22 cellular contexts compared by ENCODE assay signal in the genomic region with DNA sequence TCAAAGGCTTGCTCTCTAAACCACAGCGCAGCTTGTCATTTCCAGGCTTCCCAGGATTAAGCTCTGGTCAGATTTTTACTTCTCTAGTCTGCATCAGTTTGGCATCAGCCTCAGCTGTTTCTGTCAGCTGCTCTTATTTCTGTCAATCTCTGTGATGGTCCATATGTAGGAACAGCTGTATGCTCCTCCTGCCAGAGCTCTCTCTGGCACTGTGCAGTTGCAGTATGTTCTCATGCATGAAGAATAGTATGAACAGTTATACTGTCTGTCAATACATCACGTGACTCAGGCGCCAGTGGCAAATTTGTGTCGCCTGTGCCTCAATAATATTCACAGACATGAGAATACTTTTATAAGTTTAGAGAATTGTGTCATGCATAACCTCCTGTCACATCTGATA. TPM values are rescaled to one million over a fixed set of nuclear protein-coding genes. Genes with fewer than 3 reads are reported as not detected.
A peak's percentile ranks its signal among the peaks of the same experiment; 100 is the strongest.
DNase-seq lines count a peak whose midpoint lies in the region; ATAC-seq, FAIRE-seq and TF ChIP-seq lines count a peak whose summit lies in the region.
"Had no signal": no experiment of that assay in that cellular context is flagged by ENCODE, and none has a peak within 500 bp of the region (broad histone marks: within the 10 kb centered on the region; RNA-seq: fewer than 3 reads in every experiment).

No MANE protein-coding gene starts in this region.

- H2AFZ ChIP-seq in HepG2 (ENCODE audit: low read length): no peak overlapping the region

- CTCF ChIA-PET in HepG2 (lab: Yijun Ruan, JAX; ENCODE audit: low intra/inter-chr PET ratio, low total read pairs): no interaction called here

- no peak overlapping the region for H3K4me3 ChIP-seq in HepG2 (replicated peaks in 1 of 3; ENCODE audit: insufficient read depth in 1 of 3, low read depth in 2 of 3, low read length in 3 of 3)
- no peak overlapping the region for H3K4me3 ChIP-seq in right lobe of liver
- H3K4me3 ChIP-seq in mesendoderm (ENCODE audit: low read length): no peak overlapping the region
- H3K4me3 ChIP-seq: GM23338 had no signal

- H3K56ac ChIP-seq in mesendoderm (ENCODE audit: low read length): no peak overlapping the region

- no peaks in the 10 kb centered on the region for H3K79me1 ChIP-seq in mesendoderm (ENCODE audit: low read length)

- no peak for TF ChIP-seq EP300 in HepG2 (IDR thresholded peaks at IDR 0.05; ENCODE audit: low read depth in 2 of 2, low read length in 2 of 2)
- TF ChIP-seq EP300 in HepG2 (CRISPR knock-in tag; IDR thresholded peaks at IDR 0.05; ENCODE audit: borderline replicate concordance): no peak

- H3K9me3 ChIP-seq in HepG2 (ENCODE audit: low read length) (no peaks in the 10 kb centered on the region), right lobe of liver (no peaks in the 10 kb centered on the region)

- H2BK5ac ChIP-seq in mesendoderm (ENCODE audit: low read length): no peak overlapping the region

- in situ Hi-C loops in HepG2 (cut with HindIII; ENCODE audit: extremely low pct_ligation_motif_present, low pct_unique_long_range_greater_than_20kb): no loop called here

- H4K20me1 ChIP-seq in HepG2 (ENCODE audit: insufficient read depth, low read length): no peaks in the 10 kb centered on the region

- no peak overlapping the region for H3K18ac ChIP-seq in mesendoderm (ENCODE audit: low read length)

- no peak overlapping the region for H2BK120ac ChIP-seq in mesendoderm (ENCODE audit: low read depth, low read length)

- H2BK15ac ChIP-seq in mesendoderm (replicated peaks; ENCODE audit: low read depth): no peak overlapping the region

- POLR2A ChIA-PET in HepG2 (lab: Yijun Ruan, JAX): no interaction called here

- H3K9ac ChIP-seq in HepG2 (ENCODE audit: insufficient read depth, low read depth, low read length) (no peak overlapping the region), mesendoderm (ENCODE audit: low read length) (no peak overlapping the region)

- whole genome bisulfite sequencing in HepG2 (ENCODE audit: low lambda C conversion rate): 6% methylated on average over 4 of the region's 4 CpGs
- 93% methylated on average over 4 of the region's 4 CpGs for WGBS in right lobe of liver (ENCODE audit: insufficient coverage, low coverage, low lambda C conversion rate, missing lambda C conversion rate)
- WGBS in mesendoderm (ENCODE audit: extremely low coverage, insufficient coverage, low lambda C conversion rate): no CpG with 5 or more reads among the region's 4 CpGs

- H3K36me3 ChIP-seq in HepG2 (replicated peaks in 1 of 2; ENCODE audit: control insufficient read depth in 1 of 2, insufficient read depth in 2 of 2, low read length in 2 of 2) (no peaks in the 10 kb centered on the region), right lobe of liver (no peaks in the 10 kb centered on the region), mesendoderm (ENCODE audit: control insufficient read depth, insufficient read depth, low read length) (no peaks in the 10 kb centered on the region)

- H3K4me2 ChIP-seq in HepG2 (ENCODE audit: low read depth, low read length): no peak overlapping the region
- H3K4me2 ChIP-seq in mesendoderm (ENCODE audit: low read length): no peak overlapping the region
- H3K4me2 ChIP-seq: GM23338 had no signal

- no peak overlapping the region for H4K5ac ChIP-seq in mesendoderm (ENCODE audit: low read length)

- H3K23ac ChIP-seq in mesendoderm (ENCODE audit: low read length): no peak overlapping the region

- intact Hi-C loops in HepG2 (cut with micrococcal nuclease; ENCODE audit: unreplicated experiment): no loop called here
- intact Hi-C loops in right lobe of liver (cut with DNase I): no loop called here
- intact Hi-C loops in Right ventricle myocardium inferior (cut with DNase I): no loop called here

- no peak overlapping the region for H2AK5ac ChIP-seq in mesendoderm (ENCODE audit: low read length)

- H3K27ac ChIP-seq in HepG2 (ENCODE audit: extremely low read length, insufficient read depth, low read length) (no peak overlapping the region), right lobe of liver (no peak overlapping the region), mesendoderm (ENCODE audit: low read depth, low read length) (no peak overlapping the region)

- no peaks in the 10 kb centered on the region for H3K79me2 ChIP-seq in HepG2 (ENCODE audit: insufficient read depth, low read length)
- no peaks in the 10 kb centered on the region for H3K79me2 ChIP-seq in mesendoderm (ENCODE audit: control insufficient read depth, insufficient read depth, low read length)

- peak overlapping the region; percentile 86 for H3K4ac ChIP-seq in mesendoderm (ENCODE audit: low read depth, low read length)

- ATAC-seq in HepG2: no peak
- ATAC-seq in right lobe of liver: no peak
- ATAC-seq in HG02623 (IDR thresholded peaks at IDR 0.05; ENCODE audit: unreplicated experiment): no peak
- ATAC-seq in Right ventricle myocardium inferior: no peak
- ATAC-seq: GM23338 had no signal

- no peak overlapping the region for H4K8ac ChIP-seq in mesendoderm (ENCODE audit: low read depth, low read length)

- TF ChIP-seq CTCF in HepG2 (CRISPR knock-in tag; IDR thresholded peaks at IDR 0.05): no peak
- TF ChIP-seq CTCF in right lobe of liver (IDR thresholded peaks at IDR 0.05): no peak

- H3K4me1 ChIP-seq in HepG2 (ENCODE audit: insufficient read depth, low read length) (no peaks in the 10 kb centered on the region), right lobe of liver (peaks cover 0 to 8% (median 0%) of the 10 kb centered on the region in 4 donors), mesendoderm (ENCODE audit: control insufficient read depth, low read depth, low read length) (peaks cover 7% of the 10 kb centered on the region)

- H3K27me3 ChIP-seq in HepG2 (ENCODE audit: control insufficient read depth in 1 of 2, insufficient read depth in 2 of 2, low read length in 2 of 2) (no peaks in the 10 kb centered on the region), right lobe of liver (no peaks in the 10 kb centered on the region), mesendoderm (ENCODE audit: insufficient read depth, low read length, poor library complexity) (no peaks in the 10 kb centered on the region)

- no peak for FAIRE-seq in HepG2 (lab: Jason Lieb, UNC)
- FAIRE-seq: A204.1, GM12892, GM19239 had no signal

- BruUV-seq in HepG2 (replicated peaks; lab: Mats Ljungman, UMichigan): no TSS peak

- TF ChIP-seq POLR2A in HepG2 (IDR thresholded peaks at IDR 0.05; ENCODE audit: insufficient read depth in 1 of 2, low read depth in 2 of 2, low read length in 2 of 2): no peak
- TF ChIP-seq POLR2A in right lobe of liver (IDR thresholded peaks at IDR 0.05): no peak

- no peak for TF ChIP-seq RAD21 in HepG2 (CRISPR knock-in tag; IDR thresholded peaks at IDR 0.05)

- DNase-seq in HepG2 (ENCODE audit: low spot score) (no peak), right lobe of liver (no peak), NCI-H69 (lab: John Stamatoyannopoulos, UW) (peak; percentile 9), mesendoderm (no peak), LoVo (ENCODE audit: low spot score) (no peak), Right ventricle myocardium inferior (ENCODE audit: missing footprints) (no peak), C1 segment of cervical spinal cord (lab: John Stamatoyannopoulos, UW) (no peak)
- DNase-seq: Calu3; CD4-positive, alpha-beta T cell; DND-41; GDM1; NCI-H1092; NCI-H187 treated with DMSO at 0.1 percent for 48 hours; NCI-H748 treated with DMSO at 0.1 percent for 48 hours; SIG-M5 had no signal

RNA-seq across cellular contexts. Expression of a gene that starts 6.7 kb away (rescaled TPM):
- total RNA-seq in HepG2 (2016; rRNA removed; fragmentation: Illumina TruSeq; extraction: Trizol) (not detected in 2 replicates), right lobe of liver (not detected), Right ventricle myocardium inferior (not detected)
- not detected in 2 replicates for total RNA-seq in HepG2 (2016; cell fraction: cytosol; rRNA removed; fragmentation: Illumina TruSeq; extraction: Trizol; ENCODE audit: low read depth)
- total RNA-seq in HepG2 (2016; cell fraction: insoluble cytoplasmic fraction; rRNA removed; fragmentation: Illumina TruSeq; extraction: Trizol): not detected in 2 replicates
- not detected in 2 replicates for total RNA-seq in HepG2 (2016; cell fraction: membrane; rRNA removed; fragmentation: Illumina TruSeq; extraction: Trizol)
- not detected in 2 replicates for total RNA-seq in HepG2 (2016; cell fraction: nucleus; rRNA removed; fragmentation: Illumina TruSeq; extraction: Trizol)
- polyA plus RNA-seq in HepG2 (2011; rRNA removed): not detected in 2 replicates
- polyA plus RNA-seq in HepG2 (2011; cell fraction: cytosol; rRNA removed): not detected in 2 replicates
- polyA plus RNA-seq in HepG2 (2011; cell fraction: nucleus; rRNA removed): not detected in 2 replicates
- not detected in 2 replicates for polyA plus RNA-seq in HepG2 (2012)
- not detected in 2 replicates for polyA plus RNA-seq in HepG2 (2016; cell fraction: cytosol; fragmentation: Illumina TruSeq; extraction: Trizol; ENCODE audit: low read depth)
- not detected in 2 replicates for polyA plus RNA-seq in HepG2 (2016; cell fraction: insoluble cytoplasmic fraction; fragmentation: Illumina TruSeq; extraction: Trizol; ENCODE audit: low read depth)
- not detected in 2 replicates for polyA plus RNA-seq in HepG2 (2016; cell fraction: membrane; fragmentation: Illumina TruSeq; extraction: Trizol; ENCODE audit: low read depth)
- not detected in 2 replicates for polyA plus RNA-seq in HepG2 (2016; cell fraction: nucleus; fragmentation: Illumina TruSeq; extraction: Trizol; ENCODE audit: insufficient read depth, low read depth)
- not detected in 2 replicates for polyA minus RNA-seq in HepG2 (2011; rRNA and poly(A)+ RNA removed; ENCODE audit: low replicate concordance)
- not detected in 2 replicates for polyA minus RNA-seq in HepG2 (2011; cell fraction: cytosol; rRNA and poly(A)+ RNA removed)
- polyA minus RNA-seq in HepG2 (2011; cell fraction: nucleus; rRNA and poly(A)+ RNA removed): not detected in 2 replicates
- polyA plus RNA-seq in mesendoderm (2013, experiment 1 of 2): not detected
- not detected for polyA plus RNA-seq in mesendoderm (2013, experiment 2 of 2)
- total RNA-seq: Calu3; CD4-positive, alpha-beta T cell; GM23338; HT1080; MCF 10A had no signal
- polyA plus RNA-seq: GM23338 had no signal

RNA-seq across cellular contexts. Expression of a gene that starts 45.1 kb away (rescaled TPM):
- total RNA-seq in HepG2 (2016; rRNA removed; fragmentation: Illumina TruSeq; extraction: Trizol) (not detected in 2 replicates), right lobe of liver (not detected), Right ventricle myocardium inferior (not detected)
- not detected in 2 replicates for total RNA-seq in HepG2 (2016; cell fraction: cytosol; rRNA removed; fragmentation: Illumina TruSeq; extraction: Trizol; ENCODE audit: low read depth)
- not detected in 2 replicates for total RNA-seq in HepG2 (2016; cell fraction: insoluble cytoplasmic fraction; rRNA removed; fragmentation: Illumina TruSeq; extraction: Trizol)
- not detected in 2 replicates for total RNA-seq in HepG2 (2016; cell fraction: membrane; rRNA removed; fragmentation: Illumina TruSeq; extraction: Trizol)
- total RNA-seq in HepG2 (2016; cell fraction: nucleus; rRNA removed; fragmentation: Illumina TruSeq; extraction: Trizol): not detected in 2 replicates
- polyA plus RNA-seq in HepG2 (2011; rRNA removed): not detected in 2 replicates
- not detected in 2 replicates for polyA plus RNA-seq in HepG2 (2011; cell fraction: cytosol; rRNA removed)
- polyA plus RNA-seq in HepG2 (2011; cell fraction: nucleus; rRNA removed): not detected in 2 replicates
- not detected in 2 replicates for polyA plus RNA-seq in HepG2 (2012)
- polyA plus RNA-seq in HepG2 (2016; cell fraction: cytosol; fragmentation: Illumina TruSeq; extraction: Trizol; ENCODE audit: low read depth): not detected in 2 replicates
- polyA plus RNA-seq in HepG2 (2016; cell fraction: insoluble cytoplasmic fraction; fragmentation: Illumina TruSeq; extraction: Trizol; ENCODE audit: low read depth): not detected in 2 replicates
- not detected in 2 replicates for polyA plus RNA-seq in HepG2 (2016; cell fraction: membrane; fragmentation: Illumina TruSeq; extraction: Trizol; ENCODE audit: low read depth)
- not detected in 2 replicates for polyA plus RNA-seq in HepG2 (2016; cell fraction: nucleus; fragmentation: Illumina TruSeq; extraction: Trizol; ENCODE audit: insufficient read depth, low read depth)
- not detected in 2 replicates for polyA minus RNA-seq in HepG2 (2011; rRNA and poly(A)+ RNA removed; ENCODE audit: low replicate concordance)
- not detected in 2 replicates for polyA minus RNA-seq in HepG2 (2011; cell fraction: cytosol; rRNA and poly(A)+ RNA removed)
- polyA minus RNA-seq in HepG2 (2011; cell fraction: nucleus; rRNA and poly(A)+ RNA removed): not detected in 2 replicates
- polyA plus RNA-seq in mesendoderm (2013, experiment 1 of 2): not detected
- not detected for polyA plus RNA-seq in mesendoderm (2013, experiment 2 of 2)
- total RNA-seq: Calu3; CD4-positive, alpha-beta T cell; GM23338; HT1080; MCF 10A had no signal
- polyA plus RNA-seq: GM23338 had no signal

RNA-seq across cellular contexts. Expression of a gene that starts 58.0 kb away (rescaled TPM):
- total RNA-seq in HepG2 (2016; rRNA removed; fragmentation: Illumina TruSeq; extraction: Trizol): 7.0 and 7.7 TPM in 2 replicates
- total RNA-seq in HepG2 (2016; cell fraction: cytosol; rRNA removed; fragmentation: Illumina TruSeq; extraction: Trizol; ENCODE audit: low read depth): 1.9 and 2.1 TPM in 2 replicates
- total RNA-seq in HepG2 (2016; cell fraction: insoluble cytoplasmic fraction; rRNA removed; fragmentation: Illumina TruSeq; extraction: Trizol): 6.8 and 9.5 TPM in 2 replicates
- 4.8 and 5.3 TPM in 2 replicates for total RNA-seq in HepG2 (2016; cell fraction: membrane; rRNA removed; fragmentation: Illumina TruSeq; extraction: Trizol)
- 17.0 and 19.4 TPM in 2 replicates for total RNA-seq in HepG2 (2016; cell fraction: nucleus; rRNA removed; fragmentation: Illumina TruSeq; extraction: Trizol)
- polyA plus RNA-seq in HepG2 (2011; rRNA removed): 7.9 and 8.9 TPM in 2 replicates
- polyA plus RNA-seq in HepG2 (2011; cell fraction: cytosol; rRNA removed): 4.0 and 4.4 TPM in 2 replicates
- 21.2 and 23.5 TPM in 2 replicates for polyA plus RNA-seq in HepG2 (2011; cell fraction: nucleus; rRNA removed)
- polyA plus RNA-seq in HepG2 (2012): 6.6 and 7.0 TPM in 2 replicates
- polyA plus RNA-seq in HepG2 (2016; cell fraction: cytosol; fragmentation: Illumina TruSeq; extraction: Trizol; ENCODE audit: low read depth): 1.4 and 1.8 TPM in 2 replicates
- polyA plus RNA-seq in HepG2 (2016; cell fraction: insoluble cytoplasmic fraction; fragmentation: Illumina TruSeq; extraction: Trizol; ENCODE audit: low read depth): 8.9 and 9.7 TPM in 2 replicates
- 3.3 and 4.2 TPM in 2 replicates for polyA plus RNA-seq in HepG2 (2016; cell fraction: membrane; fragmentation: Illumina TruSeq; extraction: Trizol; ENCODE audit: low read depth)
- 42.0 and 44.3 TPM in 2 replicates for polyA plus RNA-seq in HepG2 (2016; cell fraction: nucleus; fragmentation: Illumina TruSeq; extraction: Trizol; ENCODE audit: insufficient read depth, low read depth)
- 6.7 and 6.8 TPM in 2 replicates for polyA minus RNA-seq in HepG2 (2011; rRNA and poly(A)+ RNA removed; ENCODE audit: low replicate concordance)
- polyA minus RNA-seq in HepG2 (2011; cell fraction: cytosol; rRNA and poly(A)+ RNA removed): 2.2 and 4.4 TPM in 2 replicates
- polyA minus RNA-seq in HepG2 (2011; cell fraction: nucleus; rRNA and poly(A)+ RNA removed): 32.9 and 35.7 TPM in 2 replicates
- 1 to 10 TPM; 2.0 to 4.0 (median 2.7) TPM for total RNA-seq in right lobe of liver
- 16.8 TPM for polyA plus RNA-seq in mesendoderm (2013, experiment 1 of 2)
- polyA plus RNA-seq in mesendoderm (2013, experiment 2 of 2): 18.7 TPM
- 5.6 TPM for total RNA-seq in Right ventricle myocardium inferior
